Comparison of ENCODE assay signal across 8 cellular contexts in the genomic region with DNA sequence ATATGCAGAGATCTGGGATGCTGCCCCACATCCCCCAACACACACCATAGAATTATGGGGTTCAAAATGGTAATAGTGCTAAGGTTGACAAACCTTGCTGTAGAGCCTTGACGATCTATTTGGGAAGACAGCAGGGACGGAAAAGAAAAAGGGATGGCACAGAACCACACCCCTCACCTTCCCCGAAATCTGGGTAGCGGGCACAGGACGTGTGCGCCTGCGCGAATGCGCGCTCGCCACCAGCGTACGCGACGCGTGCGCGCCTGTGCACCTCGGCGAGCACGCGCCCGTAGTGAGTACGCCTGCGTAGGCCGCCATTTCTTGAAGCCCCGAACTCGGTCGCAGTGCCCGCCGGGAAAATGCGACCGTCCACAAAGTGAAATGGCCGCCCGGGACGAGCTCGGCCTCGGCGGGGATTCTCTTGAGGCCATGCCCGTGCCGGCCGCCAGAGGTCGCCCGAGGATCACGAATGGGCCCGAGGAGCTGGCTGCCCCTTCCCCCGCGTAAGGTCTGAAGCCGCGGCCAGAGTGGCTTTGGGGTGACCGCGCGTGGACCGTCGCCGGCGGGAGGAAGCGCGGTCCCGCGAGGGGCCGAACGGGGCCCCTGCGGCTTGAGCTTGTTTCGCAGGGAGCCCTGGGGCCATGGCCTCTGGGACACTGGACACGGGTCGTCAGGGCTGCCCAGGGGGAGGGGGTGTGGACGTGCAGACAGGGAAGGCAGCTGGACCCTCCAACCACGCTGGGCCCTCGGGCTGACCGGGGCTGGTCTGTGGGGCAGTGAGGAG. TPM values are rescaled to one million over a fixed set of nuclear protein-coding genes. Genes with fewer than 3 reads are reported as not detected.
DNase-seq lines count a peak whose midpoint lies in the region; ATAC-seq and TF ChIP-seq lines count a peak whose summit lies in the region.

No MANE protein-coding gene starts in this region.

- intact Hi-C loops in ascending aorta (cut with DNase I) = loop anchor here (2.0 to 10.0 kb wide), 2 partner anchors 17 to 563 kb away; no protein-coding TSS in a partner anchor
- intact Hi-C loops in right cardiac atrium (cut with DNase I) = no loop called here
- intact Hi-C loops in vagina (cut with DNase I) = loop anchor here (10.0 kb wide), 1 partner anchor 723 kb away; no protein-coding TSS in a partner anchor

- TF ChIP-seq CTCF in ascending aorta (IDR thresholded peaks at IDR 0.05) = peak; percentile 76 to 92 (median 83)
- peak; percentile 55 to 83 (median 80) for TF ChIP-seq CTCF in vagina (IDR thresholded peaks at IDR 0.05)

- no peaks in the 10 kb centered on the region for H3K36me3 ChIP-seq in ascending aorta
- H3K36me3 ChIP-seq in vagina = no peaks in the 10 kb centered on the region

- H3K9me3 ChIP-seq in ascending aorta = no peaks in the 10 kb centered on the region
- no peaks in the 10 kb centered on the region for H3K9me3 ChIP-seq in right cardiac atrium (ENCODE audit: control insufficient read depth, low read length)
- no peaks in the 10 kb centered on the region for H3K9me3 ChIP-seq in vagina

- H3K27ac ChIP-seq in ascending aorta = peak overlapping the region; percentile 71 to 82
- peak overlapping the region; percentile 91 for H3K27ac ChIP-seq in right cardiac atrium (ENCODE audit: low read length)
- peak overlapping the region; percentile 87 for H3K27ac ChIP-seq in vagina

- H3K4me3 ChIP-seq in ascending aorta (peak overlapping the region; percentile 49 to 65), right cardiac atrium (ENCODE audit: low read length) (peak overlapping the region; percentile 69), vagina (peak overlapping the region; percentile 49 to 50)

- under 1% methylated on average over 70 of the region's 71 CpGs for WGBS in right cardiac atrium

- no peaks in the 10 kb centered on the region for H3K4me1 ChIP-seq in ascending aorta
- no peaks in the 10 kb centered on the region for H3K4me1 ChIP-seq in right cardiac atrium (ENCODE audit: control insufficient read depth, insufficient read depth, low read length)
- no peaks in the 10 kb centered on the region for H3K4me1 ChIP-seq in vagina

- peak; percentile 84 for ATAC-seq in GM18502 (IDR thresholded peaks at IDR 0.05; ENCODE audit: poor library complexity, unreplicated experiment)
- ATAC-seq in HG02943 (IDR thresholded peaks at IDR 0.05; ENCODE audit: low read depth, unreplicated experiment) = peak; percentile 74
- peak; percentile 96 to 97 for ATAC-seq in right cardiac atrium

- TF ChIP-seq POLR2A in vagina (IDR thresholded peaks at IDR 0.05) = no peak

- H3K27me3 ChIP-seq in ascending aorta (no peaks in the 10 kb centered on the region), right cardiac atrium (ENCODE audit: control insufficient read depth, insufficient read depth) (no peaks in the 10 kb centered on the region), vagina (no peaks in the 10 kb centered on the region)

- peak; percentile 90 for DNase-seq in NCI-H1694 treated with DMSO at 0.1 percent for 48 hours (lab: John Stamatoyannopoulos, UW)
- peak; percentile 76 to 95 (median 84) for DNase-seq in T-helper 2 cell
- peak; percentile 44 to 93 for DNase-seq in ascending aorta (ENCODE audit: low spot score in 2 of 2)
- DNase-seq in right cardiac atrium = peak; percentile 92 to 96 (median 96)
- DNase-seq in putamen (ENCODE audit: low spot score) = peak; percentile 89
- DNase-seq in vagina (ENCODE audit: extremely low spot score in 2 of 2) = no peak

RNA-seq across cellular contexts. Expression of gene ZNF185, which starts 43.7 kb away (rescaled TPM):
- total RNA-seq in ascending aorta (not detected), right cardiac atrium (1 to 10 TPM; 1.4 to 2.4 (median 1.4) TPM), vagina (98.2 TPM)
- polyA plus RNA-seq in right cardiac atrium = 0.86 TPM

RNA-seq across cellular contexts. Expression of gene PNMA5, which starts 52.4 kb away (rescaled TPM):
- total RNA-seq in ascending aorta (not detected), right cardiac atrium (under 1 TPM in 1 of 4 donors, not detected in 3; 0.12 TPM), vagina (not detected)
- polyA plus RNA-seq in right cardiac atrium = not detected

Comparison
In these comparisons a context has a peak if more than half of its experiments do, and no peak if none do; other contexts are left out.
1. DNase-seq: peak in NCI-H1694 treated with DMSO at 0.1 percent for 48 hours (single experiment), T-helper 2 cell (5 of 5), ascending aorta (2 of 2), right cardiac atrium (3 of 3) and putamen (single experiment); none in vagina (0 of 2).
2. RNA of gene ZNF185, which starts 43.7 kb away (total RNA-seq): 98.2 TPM in vagina (single experiment); 1.4 to 2.4 TPM in right cardiac atrium and not detected in ascending aorta (single experiment); every median in the first group is over 10 times any median in the second.
3. intact Hi-C loops: an anchor here in ascending aorta (2.0 to 10.0 kb wide) and vagina (10.0 kb wide); none called in right cardiac atrium.
4. Peak in every context shown above with its lines, with median percentiles within 50 percentile points of each other: ATAC-seq, H3K27ac ChIP-seq and H3K4me3 ChIP-seq.